1 cellular context compared by ENCODE assay signal in genomic region chr16:81798311-81799137, GRCh38.
TF ChIP-seq lines count a peak whose summit lies in the region.

No MANE protein-coding gene starts in this region.

TF ChIP-seq in HepG2, 621 proteins besides CTCF, POLR2A, EP300 and RAD21 (continued from another document):
- TF ChIP-seq ATF2 (CRISPR knock-in tag; IDR thresholded peaks at IDR 0.05) (no peak), NR3C1 (CRISPR knock-in tag; IDR thresholded peaks at IDR 0.05) (no peak), ZNF430 (CRISPR knock-in tag; IDR thresholded peaks at IDR 0.05) (no peak)
- TF ChIP-seq, protein P1, sequence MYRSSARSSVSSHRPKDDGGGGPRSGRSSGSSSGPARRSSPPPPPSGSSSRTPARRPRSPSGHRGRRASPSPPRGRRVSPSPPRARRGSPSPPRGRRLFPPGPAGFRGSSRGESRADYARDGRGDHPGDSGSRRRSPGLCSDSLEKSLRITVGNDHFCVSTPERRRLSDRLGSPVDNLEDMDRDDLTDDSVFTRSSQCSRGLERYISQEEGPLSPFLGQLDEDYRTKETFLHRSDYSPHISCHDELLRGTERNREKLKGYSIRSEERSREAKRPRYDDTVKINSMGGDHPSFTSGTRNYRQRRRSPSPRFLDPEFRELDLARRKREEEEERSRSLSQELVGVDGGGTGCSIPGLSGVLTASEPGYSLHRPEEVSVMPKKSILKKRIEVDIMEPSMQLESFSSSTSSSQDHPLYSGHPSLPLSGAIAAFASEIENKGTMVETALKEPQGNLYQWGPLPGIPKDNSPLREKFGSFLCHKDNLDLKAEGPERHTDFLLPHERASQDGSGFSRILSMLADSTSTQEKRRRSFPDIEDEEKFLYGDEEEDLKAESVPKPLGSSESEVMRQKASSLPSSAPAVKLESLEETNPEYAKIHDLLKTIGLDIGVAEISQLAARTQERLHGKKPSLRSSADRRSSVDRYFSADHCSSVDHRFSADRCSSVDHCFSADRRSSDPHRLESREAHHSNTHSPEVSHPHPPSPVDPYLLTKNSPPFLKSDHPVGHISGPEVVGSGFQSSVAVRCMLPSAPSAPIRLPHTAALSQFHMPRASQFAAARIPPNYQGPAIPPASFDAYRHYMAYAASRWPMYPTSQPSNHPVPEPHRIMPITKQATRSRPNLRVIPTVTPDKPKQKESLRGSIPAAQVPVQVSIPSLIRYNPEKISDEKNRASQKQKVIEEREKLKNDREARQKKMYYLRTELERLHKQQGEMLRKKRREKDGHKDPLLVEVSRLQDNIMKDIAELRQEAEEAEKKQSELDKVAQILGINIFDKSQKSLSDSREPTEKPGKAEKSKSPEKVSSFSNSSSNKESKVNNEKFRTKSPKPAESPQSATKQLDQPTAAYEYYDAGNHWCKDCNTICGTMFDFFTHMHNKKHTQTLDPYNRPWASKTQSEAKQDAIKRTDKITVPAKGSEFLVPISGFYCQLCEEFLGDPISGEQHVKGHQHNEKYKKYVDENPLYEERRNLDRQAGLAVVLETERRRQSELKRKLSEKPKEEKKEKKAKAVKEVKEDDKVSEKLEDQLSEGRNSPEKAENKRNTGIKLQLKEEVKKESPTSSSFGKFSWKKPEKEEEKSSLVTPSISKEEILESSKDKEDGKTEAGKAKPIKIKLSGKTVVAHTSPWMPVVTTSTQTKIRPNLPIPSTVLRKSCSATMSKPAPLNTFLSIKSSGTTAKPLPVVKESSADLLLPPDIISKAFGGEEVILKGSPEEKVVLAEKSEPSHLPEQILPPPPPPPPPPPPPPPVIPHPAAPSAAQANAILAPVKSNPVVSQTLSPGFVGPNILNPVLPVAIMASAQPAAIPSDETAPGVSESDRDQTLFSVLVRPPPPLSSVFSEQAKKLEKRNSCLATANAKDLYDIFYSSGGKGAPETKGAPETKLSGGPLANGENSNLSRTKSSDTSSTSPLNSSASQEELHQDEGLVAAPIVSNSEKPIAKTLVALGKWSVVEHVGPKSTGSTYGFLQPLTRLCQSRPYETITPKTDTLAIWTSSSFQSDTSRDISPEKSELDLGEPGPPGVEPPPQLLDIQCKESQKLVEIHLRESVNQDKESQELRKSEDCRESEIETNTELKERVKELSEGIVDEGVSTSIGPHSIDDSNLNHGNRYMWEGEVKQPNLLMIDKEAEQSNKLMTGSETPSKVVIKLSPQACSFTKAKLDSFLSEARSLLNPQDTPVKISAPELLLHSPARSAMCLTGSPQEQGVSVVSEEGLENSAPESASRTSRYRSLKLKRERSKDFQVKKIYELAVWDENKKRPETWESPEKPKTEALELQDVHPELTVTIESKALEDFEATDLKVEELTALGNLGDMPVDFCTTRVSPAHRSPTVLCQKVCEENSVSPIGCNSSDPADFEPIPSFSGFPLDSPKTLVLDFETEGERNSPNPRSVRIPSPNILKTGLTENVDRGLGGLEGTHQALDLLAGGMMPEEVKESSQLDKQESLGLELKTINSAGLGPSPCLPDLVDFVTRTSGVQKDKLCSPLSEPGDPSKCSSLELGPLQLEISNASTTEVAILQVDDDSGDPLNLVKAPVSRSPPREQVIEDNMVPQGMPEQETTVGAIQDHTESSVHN (CRISPR knock-in tag; IDR thresholded peaks at IDR 0.05): no peak
